11 cellular contexts compared by ENCODE assay signal in the genomic region with DNA sequence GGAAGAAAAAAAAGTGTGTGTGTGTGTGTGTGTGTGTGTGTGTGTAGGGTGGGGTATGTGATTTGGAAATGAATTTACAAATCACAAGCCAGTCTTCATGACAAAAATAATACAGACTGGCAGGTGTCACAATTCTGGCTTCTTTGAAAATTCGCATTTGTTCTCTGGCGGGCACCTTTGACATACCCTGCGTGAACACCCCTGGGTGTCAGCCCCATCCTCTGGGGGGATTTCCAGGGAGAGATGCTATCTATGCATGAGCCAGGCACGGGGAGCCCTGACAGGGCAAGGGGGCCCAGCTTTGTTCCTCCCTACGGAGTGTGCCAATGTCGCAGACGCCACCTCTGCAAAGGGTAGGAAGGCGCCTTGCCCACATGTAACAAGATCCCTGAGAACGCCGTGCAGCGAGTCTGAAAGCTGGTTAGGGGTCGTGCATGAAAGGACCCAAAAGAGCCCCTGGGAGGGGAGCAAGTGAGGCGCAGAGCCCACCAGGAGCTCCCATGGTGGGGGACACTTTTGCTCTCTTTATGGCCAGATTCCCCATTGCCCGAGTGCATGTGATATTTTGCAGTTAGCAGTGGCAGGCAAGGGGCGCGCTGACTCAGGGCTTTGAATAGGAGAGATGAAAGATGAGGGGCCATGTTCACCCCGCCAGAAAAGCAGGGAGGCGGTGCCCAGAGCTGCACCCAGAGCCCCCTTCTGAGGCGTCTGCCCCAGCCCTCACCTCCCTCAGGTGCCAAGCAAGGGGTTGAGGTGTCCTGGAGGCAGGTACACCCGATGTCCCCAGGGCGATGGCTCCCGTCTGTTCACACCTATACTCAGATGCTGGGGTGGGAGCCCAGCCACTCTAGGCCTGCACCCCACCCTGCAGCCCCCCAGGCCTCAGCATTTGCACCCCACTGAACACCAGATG. TPM values are rescaled to one million over a fixed set of nuclear protein-coding genes. Genes with fewer than 3 reads are reported as not detected.
DNase-seq lines count a peak whose midpoint lies in the region.
"Had no signal": no experiment of that assay in that cellular context is flagged by ENCODE, and none has a peak within 500 bp of the region (broad histone marks: within the 10 kb centered on the region; RNA-seq: fewer than 3 reads in every experiment).

No MANE protein-coding gene starts in this region.

- peaks cover 40% of the 10 kb centered on the region for H3K4me1 Mint-ChIP-seq in activated CD4-positive, alpha-beta memory T cell treated with anti-CD3 and anti-CD28 coated beads for 36 hours (ENCODE audit: low read depth)

- intact Hi-C loops in activated CD4-positive, alpha-beta memory T cell treated with anti-CD3 and anti-CD28 coated beads for 36 hours (cut with micrococcal nuclease): loop anchor here (5.0 kb wide), 1 partner anchor 173 kb away; the partner anchor contains the start of gene AP1M1

- CTCF ChIA-PET in activated CD4-positive, alpha-beta memory T cell treated with anti-CD3 and anti-CD28 coated beads for 36 hours (lab: Charles Lee): interaction anchor here (0.6 to 1.3 kb wide), 3 partner anchors 13 to 28 kb away, joined by 3 to 4 read pairs (median 3); no protein-coding TSS in a partner anchor

- peaks cover 4% of the 10 kb centered on the region for H3K36me3 Mint-ChIP-seq in activated CD4-positive, alpha-beta memory T cell treated with anti-CD3 and anti-CD28 coated beads for 36 hours

- H3K9me3 Mint-ChIP-seq in activated CD4-positive, alpha-beta memory T cell treated with anti-CD3 and anti-CD28 coated beads for 36 hours: no peaks in the 10 kb centered on the region
- H3K9me3 Mint-ChIP-seq: HFFc6 had no signal

- H3K27me3 Mint-ChIP-seq in activated CD4-positive, alpha-beta memory T cell treated with anti-CD3 and anti-CD28 coated beads for 36 hours: peaks cover 18% of the 10 kb centered on the region

- H3K27ac Mint-ChIP-seq in activated CD4-positive, alpha-beta memory T cell treated with anti-CD3 and anti-CD28 coated beads for 36 hours: peak overlapping the region; percentile 10
- H3K27ac Mint-ChIP-seq: HFFc6 had no signal

- DNase-seq in activated CD4-positive, alpha-beta T cell treated with anti-CD3 and anti-CD28 coated beads for 1 hour: peak; percentile 51
- no peak for DNase-seq in activated CD4-positive, alpha-beta T cell treated with anti-CD3 and anti-CD28 coated beads, Interleukin-2, amount 50 U/mL, for 48 hours
- DNase-seq in activated CD4-positive, alpha-beta memory T cell treated with anti-CD3 and anti-CD28 coated beads for 36 hours: peak; percentile 58
- DNase-seq in effector CD4-positive, alpha-beta T cell: peak; percentile 89
- DNase-seq in stimulated activated naive CD4-positive, alpha-beta T cell treated with Interleukin-2 at 50 U/mL for 16 hours (lab: John Stamatoyannopoulos, UW): peak; percentile 34
- DNase-seq in amygdala (lab: John Stamatoyannopoulos, UW): no peak
- no peak for DNase-seq in NAMALWA (ENCODE audit: low spot score)
- no peak for DNase-seq in NCI-H187 treated with DMSO at 0.1 percent for 48 hours (lab: John Stamatoyannopoulos, UW)
- DNase-seq: HFFc6, hypothalamus, NCI-H82 had no signal

- POLR2A ChIA-PET in activated CD4-positive, alpha-beta memory T cell treated with anti-CD3 and anti-CD28 coated beads for 36 hours (lab: Charles Lee): interaction anchor here (1.1 to 4.2 kb wide), 4 partner anchors 27 to 40 kb away, joined by 3 to 29 read pairs (median 4); no protein-coding TSS in a partner anchor

- no peak overlapping the region for H3K4me3 Mint-ChIP-seq in activated CD4-positive, alpha-beta memory T cell treated with anti-CD3 and anti-CD28 coated beads for 36 hours
- H3K4me3 Mint-ChIP-seq: HFFc6 had no signal

RNA-seq across cellular contexts. Expression of gene KLF2, which starts 45.3 kb away (rescaled TPM):
- 1 to 10 TPM; 1.7 TPM for total RNA-seq in activated CD4-positive, alpha-beta memory T cell treated with anti-CD3 and anti-CD28 coated beads for 36 hours

Comparison
In these comparisons a context has a peak if more than half of its experiments do, and no peak if none do; other contexts are left out.
1. DNase-seq: peak in activated CD4-positive, alpha-beta T cell treated with anti-CD3 and anti-CD28 coated beads for 1 hour (single experiment), activated CD4-positive, alpha-beta memory T cell treated with anti-CD3 and anti-CD28 coated beads for 36 hours (single experiment), effector CD4-positive, alpha-beta T cell (single experiment) and stimulated activated naive CD4-positive, alpha-beta T cell treated with Interleukin-2 at 50 U/mL for 16 hours (single experiment); none in activated CD4-positive, alpha-beta T cell treated with anti-CD3 and anti-CD28 coated beads, Interleukin-2, amount 50 U/mL, for 48 hours (0 of 2), amygdala (0 of 56), NAMALWA (single experiment) and NCI-H187 treated with DMSO at 0.1 percent for 48 hours (single experiment).